1 cellular context compared by ENCODE assay signal in the genomic region with DNA sequence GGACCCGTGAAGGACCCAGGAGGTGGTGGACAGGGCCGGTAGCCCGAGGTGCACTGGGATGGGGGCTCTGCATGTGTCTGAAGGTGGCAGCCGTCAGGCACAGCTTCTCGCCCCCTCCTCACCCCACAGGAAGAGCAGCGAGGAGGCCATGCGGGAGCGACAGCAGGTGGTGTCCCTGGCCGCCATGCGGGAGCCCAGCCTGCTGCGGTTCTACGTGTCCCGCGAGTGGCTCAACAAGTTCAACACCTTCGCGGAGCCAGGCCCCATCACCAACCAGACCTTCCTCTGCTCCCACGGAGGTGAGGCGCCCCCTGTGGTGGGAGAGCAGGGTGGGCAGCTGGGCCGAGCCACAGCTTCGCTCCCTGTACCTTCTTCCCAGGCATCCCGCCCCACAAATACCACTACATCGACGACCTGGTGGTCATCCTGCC.
TF ChIP-seq lines count a peak whose summit lies in the region.

No MANE protein-coding gene starts in this region.

TF ChIP-seq in endothelial cell of umbilical vein, 7 proteins besides CTCF, POLR2A, EP300 and RAD21:
- no peak for TF ChIP-seq POLR2AphosphoS5 (IDR thresholded peaks at IDR 0.05; ENCODE audit: insufficient read depth, low read depth, low read length)
- no peak for TF ChIP-seq EZH2 (IDR thresholded peaks at IDR 0.05; ENCODE audit: borderline replicate concordance, low read depth, low read length, severe bottlenecking)
- TF ChIP-seq JUN (IDR thresholded peaks at IDR 0.05; ENCODE audit: borderline replicate concordance, insufficient read depth, insufficient read length, low read depth) = no peak
- TF ChIP-seq FOS (IDR thresholded peaks at IDR 0.05; ENCODE audit: borderline replicate concordance, insufficient read depth, low read length) = no peak
- TF ChIP-seq MYC (IDR thresholded peaks at IDR 0.05; ENCODE audit: low read depth, low read length) = no peak
- TF ChIP-seq GATA2 (IDR thresholded peaks at IDR 0.05; ENCODE audit: insufficient read depth, insufficient read length, low read depth, low read length) = no peak
- TF ChIP-seq, protein P1, sequence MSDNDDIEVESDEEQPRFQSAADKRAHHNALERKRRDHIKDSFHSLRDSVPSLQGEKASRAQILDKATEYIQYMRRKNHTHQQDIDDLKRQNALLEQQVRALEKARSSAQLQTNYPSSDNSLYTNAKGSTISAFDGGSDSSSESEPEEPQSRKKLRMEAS (IDR thresholded peaks at IDR 0.05; ENCODE audit: insufficient read depth, insufficient read length) = no peak
